In genomic region chr20:38664284-38664683, GRCh38 we compare ENCODE assay signal across 24 cellular contexts.
"Had no signal": no experiment of that assay in that cellular context is flagged by ENCODE, and none has a peak within 500 bp of the region (broad histone marks: within the 10 kb centered on the region; RNA-seq: fewer than 3 reads in every experiment).

No MANE protein-coding gene starts in this region.

- H3K36me3 Mint-ChIP-seq: immature natural killer cell; natural killer cell; stimulated activated memory B cell treated with anti-CD40 and anti-IgM and Interleukin-4, amounts not matched to agents 10 μg/mL and 1 μg/mL and 100 μg/mL, for 72 hours; type B pancreatic cell had no signal

- H3K4me3 ChIP-seq: left lung, lower lobe of right lung, ovary, prostate gland, sigmoid colon, spleen, tibial nerve, uterus had no signal

- H3K27me3 ChIP-seq: ovary, uterus had no signal

- H3K4me1 Mint-ChIP-seq: immature natural killer cell; natural killer cell; stimulated activated memory B cell treated with anti-CD40 and anti-IgM and Interleukin-4, amounts not matched to agents 10 μg/mL and 1 μg/mL and 100 μg/mL, for 72 hours had no signal

- H3K4me3 Mint-ChIP-seq: immature natural killer cell; natural killer cell; nephron progenitor cell; stimulated activated memory B cell treated with anti-CD40 and anti-IgM and Interleukin-4, amounts not matched to agents 10 μg/mL and 1 μg/mL and 100 μg/mL, for 72 hours; stimulated activated naive CD8-positive, alpha-beta T cell treated with anti-CD3 and anti-CD28 coated beads, Interleukin-15, amount 100 ng/mL, for 72 hours; type B pancreatic cell had no signal

- H3K9me3 Mint-ChIP-seq: immature natural killer cell, natural killer cell, type B pancreatic cell had no signal

- DNase-seq: immature natural killer cell; kidney; left colon; left lung; lower lobe of right lung; mammary epithelial cell; mesenchymal stem cell; natural killer cell; nephron progenitor cell; ovary; retina; right cardiac atrium; sigmoid colon; small intestine; spleen; stimulated activated CD4-positive, alpha-beta T cell treated with anti-CD3 and anti-CD28 coated beads, Interleukin-4, amount 100 ng/mL, for 24 hours; stimulated activated naive CD4-positive, alpha-beta T cell treated with Interleukin-2 at 50 U/mL for 16 hours; stimulated activated naive CD8-positive, alpha-beta T cell treated with anti-CD3 and anti-CD28 coated beads, Interleukin-15, amount 100 ng/mL, for 72 hours; uterus had no signal

- H3K27ac Mint-ChIP-seq: immature natural killer cell; natural killer cell; nephron progenitor cell; stimulated activated memory B cell treated with anti-CD40 and anti-IgM and Interleukin-4, amounts not matched to agents 10 μg/mL and 1 μg/mL and 100 μg/mL, for 72 hours; stimulated activated naive CD8-positive, alpha-beta T cell treated with anti-CD3 and anti-CD28 coated beads, Interleukin-15, amount 100 ng/mL, for 72 hours; type B pancreatic cell had no signal

- H3K4me1 ChIP-seq: left lung, lower lobe of right lung, prostate gland, sigmoid colon, spleen, tibial nerve, uterus had no signal

- ATAC-seq: left colon; left lung; lower lobe of right lung; natural killer cell; right cardiac atrium; stimulated activated memory B cell treated with anti-CD40 and anti-IgM and Interleukin-4, amounts not matched to agents 10 μg/mL and 1 μg/mL and 100 μg/mL, for 72 hours; stimulated activated naive CD8-positive, alpha-beta T cell treated with anti-CD3 and anti-CD28 coated beads, Interleukin-15, amount 100 ng/mL, for 72 hours had no signal

- H3K9me3 ChIP-seq: left lung, lower lobe of right lung, ovary, prostate gland, sigmoid colon, uterus had no signal

- H3K27ac ChIP-seq: left lung, lower lobe of right lung, ovary, prostate gland, sigmoid colon, spleen, tibial nerve, uterus had no signal

- FAIRE-seq: islet of Langerhans, kidney, small intestine had no signal

- H3K36me3 ChIP-seq: left lung, lower lobe of right lung, ovary, prostate gland, sigmoid colon, spleen, tibial nerve, uterus had no signal
